Comparison of ENCODE assay signal across 8 cellular contexts in genomic region chr3:94648270-94649180, GRCh38.
DNase-seq lines count a peak whose midpoint lies in the region; ATAC-seq, FAIRE-seq and TF ChIP-seq lines count a peak whose summit lies in the region.
"Not testable (repeated sequence)": the region's sequence is repeated elsewhere in the genome, so short reads cannot be mapped to it uniquely, and the experiment has no call there.

No MANE protein-coding gene starts in this region.

- DNase-seq in DMS53 treated with DMSO at 0.1 percent for 48 hours (lab: John Stamatoyannopoulos, UW; ENCODE audit: unreplicated experiment) (peak; percentile 72), NCI-H69 (lab: John Stamatoyannopoulos, UW) (peak; percentile 15), body of pancreas (peak; percentile 46 to 80 (median 64)), kidney tubule cell (ENCODE audit: low spot score) (peak; percentile 91), stomach (peak; percentile 47)
- not testable (repeated sequence) for DNase-seq in lower lobe of right lung

- not testable (repeated sequence) for TF ChIP-seq EP300 in stomach (IDR thresholded peaks at IDR 0.05)

- H3K9me3 ChIP-seq in body of pancreas, lower lobe of right lung, stomach: not testable (repeated sequence)

- H3K27ac ChIP-seq in 22Rv1: peak overlapping the region; percentile 67
- peak overlapping the region; percentile 27 to 75 (median 61) for H3K27ac ChIP-seq in body of pancreas
- H3K27ac ChIP-seq in lower lobe of right lung: not testable (repeated sequence)
- H3K27ac ChIP-seq in stomach: peak overlapping the region; percentile 76 to 83 (median 79)

- H3K4me1 ChIP-seq in body of pancreas: peaks cover 20% of the 10 kb centered on the region
- H3K4me1 ChIP-seq in lower lobe of right lung, stomach: not testable (repeated sequence)

- ATAC-seq in body of pancreas (peak; percentile 93), lower lobe of right lung (peak; percentile 61 to 87)

- 45 to 51% methylated on average over 8 of the region's 8 CpGs for WGBS in body of pancreas, 2 donors
- WGBS in stomach, 5 donors: 34 to 60% (median 38%) methylated on average over 8 of the region's 8 CpGs

- TF ChIP-seq CTCF in 22Rv1 (IDR thresholded peaks at IDR 0.05); lower lobe of right lung (IDR thresholded peaks at IDR 0.05); stomach (IDR thresholded peaks at IDR 0.05): not testable (repeated sequence)
- TF ChIP-seq CTCF in body of pancreas (IDR thresholded peaks at IDR 0.05): peak in 1 of 7 experiments; percentile 7

- not testable (repeated sequence) for H3K27me3 ChIP-seq in body of pancreas; lower lobe of right lung (ENCODE audit: low read depth); stomach

- intact Hi-C loops in body of pancreas (cut with DNase I); lower lobe of right lung (cut with DNase I); stomach (cut with DNase I; ENCODE audit: low total_unique reads): not testable (repeated sequence)

- peak; percentile 77 for FAIRE-seq in endometrium (lab: Jason Lieb, UNC)

- H3K36me3 ChIP-seq in body of pancreas (replicated peaks in 1 of 2; ENCODE audit: insufficient read depth in 1 of 2, low read depth in 2 of 2); lower lobe of right lung; stomach: not testable (repeated sequence)

- not testable (repeated sequence) for TF ChIP-seq POLR2A in body of pancreas (IDR thresholded peaks at IDR 0.05); stomach (IDR thresholded peaks at IDR 0.05)

- not testable (repeated sequence) for H3K4me3 ChIP-seq in body of pancreas, lower lobe of right lung
- H3K4me3 ChIP-seq in stomach: peak overlapping the region in 3 of 4 donors; percentile 10 to 17 (median 12)
